22 cellular contexts compared by ENCODE assay signal in genomic region chr4:142974331-142974730, GRCh38.
"Had no signal": no experiment of that assay in that cellular context is flagged by ENCODE, and none has a peak within 500 bp of the region (broad histone marks: within the 10 kb centered on the region; RNA-seq: fewer than 3 reads in every experiment).

No MANE protein-coding gene starts in this region.

- H3K36me3 Mint-ChIP-seq: activated naive CD8-positive, alpha-beta T cell treated with anti-CD3 and anti-CD28 coated beads for 36 hours; IgD-negative memory B cell had no signal

- H3K27me3 ChIP-seq: brain microvascular endothelial cell had no signal

- H3K27ac Mint-ChIP-seq: activated CD4-positive, alpha-beta memory T cell treated with anti-CD3 and anti-CD28 coated beads, Interleukin-2, amount 10 ng/mL, durations not matched to agents 7 days and 5 days; activated naive CD4-positive, alpha-beta T cell treated with anti-CD3 and anti-CD28 coated beads for 36 hours; activated naive CD8-positive, alpha-beta T cell treated with anti-CD3 and anti-CD28 coated beads for 36 hours; activated T-helper 17 cell treated with anti-CD3 and anti-CD28 coated beads, Interleukin-2, amount 50 U/mL, for 72 hours; IgD-negative memory B cell; T-helper 1 cell treated with Interleukin-12 subunit alpha and Interleukin-12 subunit beta and Interleukin-4 antibody, amounts not matched to agents 30 μg/mL and 1 μg/mL, for 36 hours had no signal

- ATAC-seq: activated T-helper 17 cell treated with anti-CD3 and anti-CD28 coated beads, Interleukin-2, amount 50 U/mL, for 72 hours; PC-3 had no signal

- H3K36me3 ChIP-seq: brain microvascular endothelial cell had no signal

- H3K27ac ChIP-seq: brain microvascular endothelial cell had no signal

- DNase-seq: activated CD4-positive, alpha-beta memory T cell treated with anti-CD3 and anti-CD28 coated beads, Interleukin-2, amount 10 ng/mL, durations not matched to agents 7 days and 5 days; activated CD4-positive, alpha-beta T cell treated with anti-CD3 and anti-CD28 coated beads, Interleukin-2, amount 50 U/mL, for 1 hour; activated CD4-positive, CD25-positive, alpha-beta regulatory T cell; activated gamma-delta T cell; activated naive CD4-positive, alpha-beta T cell treated with anti-CD3 and anti-CD28 coated beads for 36 hours; activated naive CD8-positive, alpha-beta T cell treated with anti-CD3 and anti-CD28 coated beads for 36 hours; activated T-cell treated with anti-CD3 and anti-CD28 coated beads for 4 hours; activated T-cell treated with anti-CD3 and anti-CD28 coated beads, Interleukin-2, amount 50 U/mL, for 48 hours; brain microvascular endothelial cell; caudate nucleus; KG1; NCI-H1105; NCI-H146; NCI-H187 treated with DMSO at 0.1 percent for 48 hours; NCI-H2107; NCI-H510A treated with DMSO at 0.1 percent for 48 hours; NCI-H69; PC-3; SHP77 treated with DMSO at 0.1 percent for 48 hours had no signal

- H3K9me3 Mint-ChIP-seq: activated CD4-positive, alpha-beta memory T cell treated with anti-CD3 and anti-CD28 coated beads, Interleukin-2, amount 10 ng/mL, durations not matched to agents 7 days and 5 days; activated naive CD4-positive, alpha-beta T cell treated with anti-CD3 and anti-CD28 coated beads for 36 hours; activated naive CD8-positive, alpha-beta T cell treated with anti-CD3 and anti-CD28 coated beads for 36 hours; activated T-helper 17 cell treated with anti-CD3 and anti-CD28 coated beads, Interleukin-2, amount 50 U/mL, for 72 hours; IgD-negative memory B cell; T-helper 1 cell treated with Interleukin-12 subunit alpha and Interleukin-12 subunit beta and Interleukin-4 antibody, amounts not matched to agents 30 μg/mL and 1 μg/mL, for 36 hours had no signal
